In the genomic region with DNA sequence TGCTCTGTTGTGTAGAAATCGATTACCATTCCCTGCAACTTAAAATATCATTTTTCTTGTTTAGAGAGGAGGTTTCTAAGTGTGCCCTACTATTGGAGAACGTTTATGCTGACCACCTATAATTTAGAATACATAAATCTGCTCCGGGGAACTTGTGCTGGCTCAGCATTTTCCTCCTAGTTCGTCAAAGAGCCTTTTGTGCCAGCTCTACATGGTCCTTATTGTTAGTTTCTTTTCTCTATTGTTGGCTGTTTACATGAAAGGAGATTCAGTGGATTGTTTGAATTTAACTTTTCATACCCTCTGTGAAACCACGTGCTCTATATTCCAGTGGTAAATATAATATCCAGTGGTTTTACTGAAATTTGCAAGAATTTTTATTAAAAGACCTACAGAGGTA, we compare ENCODE assay signal across 22 cellular contexts. TPM values are rescaled to one million over a fixed set of nuclear protein-coding genes. Genes with fewer than 3 reads are reported as not detected.
DNase-seq lines count a peak whose midpoint lies in the region; ATAC-seq and TF ChIP-seq lines count a peak whose summit lies in the region.
"Had no signal": no experiment of that assay in that cellular context is flagged by ENCODE, and none has a peak within 500 bp of the region (broad histone marks: within the 10 kb centered on the region; RNA-seq: fewer than 3 reads in every experiment).

No MANE protein-coding gene starts in this region.

- H3K4me2 ChIP-seq in neural progenitor cell: no peak overlapping the region

- no peaks in the 10 kb centered on the region for H3K36me3 ChIP-seq in neural progenitor cell
- H3K36me3 ChIP-seq: left ventricle myocardium inferior, neutrophil, tibial artery had no signal

- no peak overlapping the region for H3K27ac Mint-ChIP-seq in neural progenitor cell
- H3K27ac Mint-ChIP-seq: activated T-cell treated with anti-CD3 and anti-CD28 coated beads, Interleukin-2, amount 50 U/mL, for 24 hours; IgD-negative memory B cell had no signal

- no peaks in the 10 kb centered on the region for H3K9me3 ChIP-seq in neural progenitor cell (ENCODE audit: low read depth)
- H3K9me3 ChIP-seq: left ventricle myocardium inferior, neutrophil, tibial artery had no signal

- no peak overlapping the region for H2AFZ ChIP-seq in neural progenitor cell (replicated peaks)

- H3K36me3 Mint-ChIP-seq in neural progenitor cell: no peaks in the 10 kb centered on the region
- H3K36me3 Mint-ChIP-seq: IgD-negative memory B cell had no signal

- H3K27me3 Mint-ChIP-seq in neural progenitor cell (ENCODE audit: insufficient read depth, low read depth): no peaks in the 10 kb centered on the region

- peaks cover 21% of the 10 kb centered on the region for H3K4me1 Mint-ChIP-seq in neural progenitor cell
- H3K4me1 Mint-ChIP-seq: IgD-negative memory B cell had no signal

- ATAC-seq in HG03196 (IDR thresholded peaks at IDR 0.05; ENCODE audit: unreplicated experiment): no peak
- ATAC-seq in HG03354 (IDR thresholded peaks at IDR 0.05; ENCODE audit: poor library complexity, severe bottlenecking, unreplicated experiment): no peak
- ATAC-seq in GM18861 (IDR thresholded peaks at IDR 0.05; ENCODE audit: unreplicated experiment): no peak
- ATAC-seq: Right ventricle myocardium inferior had no signal

- DNase-seq in OCI-M1 (lab: John Stamatoyannopoulos, UW): peak; percentile 38
- peak; percentile 81 for DNase-seq in globus pallidus (ENCODE audit: low spot score)
- peak; percentile 44 for DNase-seq in neural progenitor cell (ENCODE audit: low spot score)
- DNase-seq in NAMALWA (ENCODE audit: low spot score): no peak
- DNase-seq: activated CD4-positive, alpha-beta T cell treated with anti-CD3 and anti-CD28 coated beads for 1 hour; activated naive CD4-positive, alpha-beta T cell; activated T-cell treated with anti-CD3 and anti-CD28 coated beads, Interleukin-2, amount 50 U/mL, for 24 hours; cortex of kidney; left ventricle myocardium inferior; NCI-H69; stimulated activated CD4-positive, alpha-beta T cell treated with anti-CD3 and anti-CD28 coated beads, Interleukin-2, amount 100 ng/mL, for 48 hours; stimulated activated naive CD4-positive, alpha-beta T cell; SW 1271; tibial artery had no signal

- H3K27ac ChIP-seq in 22Rv1: 0 out of 2 replicates have a peak overlapping the region, but pooled peaks have one; percentile 2
- no peak overlapping the region for H3K27ac ChIP-seq in neural progenitor cell
- H3K27ac ChIP-seq: HL-60, left ventricle myocardium inferior, neutrophil, tibial artery had no signal

- no peaks in the 10 kb centered on the region for H3K79me2 ChIP-seq in neural progenitor cell (ENCODE audit: low read depth)

- no peaks in the 10 kb centered on the region for H3K27me3 ChIP-seq in neural progenitor cell
- H3K27me3 ChIP-seq: neutrophil, tibial artery had no signal

- peaks cover 21% of the 10 kb centered on the region for H3K4me1 ChIP-seq in neural progenitor cell
- H3K4me1 ChIP-seq: left ventricle myocardium inferior, tibial artery had no signal

- no peaks in the 10 kb centered on the region for H3F3A ChIP-seq in neural progenitor cell (ENCODE audit: low read depth)

- no peak overlapping the region for H3K4me3 ChIP-seq in neural progenitor cell
- H3K4me3 ChIP-seq: left ventricle myocardium inferior, tibial artery had no signal

- H3K9ac ChIP-seq in neural progenitor cell: no peak overlapping the region

- H3K4me3 Mint-ChIP-seq in neural progenitor cell: no peak overlapping the region
- H3K4me3 Mint-ChIP-seq: activated T-cell treated with anti-CD3 and anti-CD28 coated beads, Interleukin-2, amount 50 U/mL, for 24 hours had no signal

- H3K9me3 Mint-ChIP-seq in neural progenitor cell: no peaks in the 10 kb centered on the region
- H3K9me3 Mint-ChIP-seq: activated T-cell treated with anti-CD3 and anti-CD28 coated beads, Interleukin-2, amount 50 U/mL, for 24 hours; IgD-negative memory B cell had no signal

- no peaks in the 10 kb centered on the region for H4K20me1 ChIP-seq in neural progenitor cell (ENCODE audit: low read depth)

- TF ChIP-seq CTCF in 22Rv1 (IDR thresholded peaks at IDR 0.05): no peak
- no peak for TF ChIP-seq CTCF in neural progenitor cell (IDR thresholded peaks at IDR 0.05)

RNA-seq across cellular contexts. Expression of a gene that starts 53.4 kb away (rescaled TPM):
- 27.6 and 46.1 TPM in 2 replicates for total RNA-seq in neural progenitor cell (ENCODE audit: low replicate concordance)
